In genomic region chr17:34623856-34624766, GRCh38 we compare ENCODE assay signal across 26 cellular contexts. TPM values are rescaled to one million over a fixed set of nuclear protein-coding genes. Genes with fewer than 3 reads are reported as not detected.
DNase-seq lines count a peak whose midpoint lies in the region; TF ChIP-seq lines count a peak whose summit lies in the region.
"Had no signal": no experiment of that assay in that cellular context is flagged by ENCODE, and none has a peak within 500 bp of the region (broad histone marks: within the 10 kb centered on the region; RNA-seq: fewer than 3 reads in every experiment).

No MANE protein-coding gene starts in this region.

- CTCF ChIA-PET in activated CD4-positive, alpha-beta memory T cell treated with anti-CD3 and anti-CD28 coated beads, Interleukin-2, amount 10 ng/mL, durations not matched to agents 7 days and 5 days (lab: Charles Lee) = no interaction called here

- H3K27me3 Mint-ChIP-seq in nephron (ENCODE audit: low read depth) = peaks cover 42% of the 10 kb centered on the region
- H3K27me3 Mint-ChIP-seq in activated CD4-positive, alpha-beta memory T cell treated with anti-CD3 and anti-CD28 coated beads, Interleukin-2, amount 10 ng/mL, durations not matched to agents 7 days and 5 days = peaks cover 46% of the 10 kb centered on the region

- H3K27ac Mint-ChIP-seq in nephron = peak overlapping the region; percentile 12 to 16 (median 16)
- H3K27ac Mint-ChIP-seq in activated CD4-positive, alpha-beta memory T cell treated with anti-CD3 and anti-CD28 coated beads, Interleukin-2, amount 10 ng/mL, durations not matched to agents 7 days and 5 days = no peak overlapping the region
- H3K27ac Mint-ChIP-seq: activated CD4-positive, alpha-beta T cell treated with anti-CD3 and anti-CD28 coated beads for 36 hours; activated naive CD8-positive, alpha-beta T cell treated with anti-CD3 and anti-CD28 coated beads, Interleukin-2, amount 50 U/mL, for 24 hours; CD8-positive, alpha-beta T cell; T-cell had no signal

- POLR2A ChIA-PET in activated CD4-positive, alpha-beta memory T cell treated with anti-CD3 and anti-CD28 coated beads, Interleukin-2, amount 10 ng/mL, durations not matched to agents 7 days and 5 days (lab: Charles Lee) = no interaction called here

- peak; percentile 18 to 62 (median 18) for DNase-seq in NCI-H1417 (lab: John Stamatoyannopoulos, UW)
- DNase-seq in NCI-H1417 treated with DMSO at 0.1 percent for 48 hours (lab: John Stamatoyannopoulos, UW) = no peak
- DNase-seq in HT-29 (ENCODE audit: low spot score) = peak; percentile 29
- no peak for DNase-seq in amygdala (lab: John Stamatoyannopoulos, UW)
- no peak for DNase-seq in HCEC 1CT
- DNase-seq in activated CD4-positive, alpha-beta memory T cell treated with anti-CD3 and anti-CD28 coated beads, Interleukin-2, amount 10 ng/mL, durations not matched to agents 7 days and 5 days = no peak
- DNase-seq: activated CD4-positive, alpha-beta T cell treated with anti-CD3 and anti-CD28 coated beads for 36 hours; activated CD8-positive, alpha-beta memory T cell treated with anti-CD3 and anti-CD28 coated beads for 24 hours; activated gamma-delta T cell treated with Interleukin-2 at 50 U/mL for 16 hours; activated naive CD8-positive, alpha-beta T cell treated with anti-CD3 and anti-CD28 coated beads, Interleukin-2, amount 50 U/mL, for 24 hours; activated T-cell treated with anti-CD3 and anti-CD28 coated beads, Interleukin-2, amount 50 U/mL, for 1 hour; body of pancreas; CD8-positive, alpha-beta T cell; DND-41; effector CD4-positive, alpha-beta T cell; GOT3; head of caudate nucleus; left colon; NCI-H2227 treated with DMSO at 0.1 percent for 48 hours; SHP77 treated with DMSO at 0.1 percent for 48 hours; T-cell; upper lobe of right lung had no signal

- no peak for TF ChIP-seq CTCF in VCaP (conservative IDR thresholded peaks at IDR 0.05)
- no peak for TF ChIP-seq CTCF in nephron (IDR thresholded peaks at IDR 0.05; ENCODE audit: unreplicated experiment in 3 of 3)

- peaks cover 37% of the 10 kb centered on the region for H3K4me1 Mint-ChIP-seq in nephron
- no peaks in the 10 kb centered on the region for H3K4me1 Mint-ChIP-seq in activated CD4-positive, alpha-beta memory T cell treated with anti-CD3 and anti-CD28 coated beads, Interleukin-2, amount 10 ng/mL, durations not matched to agents 7 days and 5 days
- H3K4me1 Mint-ChIP-seq: activated CD4-positive, alpha-beta T cell treated with anti-CD3 and anti-CD28 coated beads for 36 hours had no signal

- no peaks in the 10 kb centered on the region for H3K9me3 Mint-ChIP-seq in nephron
- H3K9me3 Mint-ChIP-seq in activated CD4-positive, alpha-beta memory T cell treated with anti-CD3 and anti-CD28 coated beads, Interleukin-2, amount 10 ng/mL, durations not matched to agents 7 days and 5 days = no peaks in the 10 kb centered on the region
- H3K9me3 Mint-ChIP-seq: activated naive CD8-positive, alpha-beta T cell treated with anti-CD3 and anti-CD28 coated beads, Interleukin-2, amount 50 U/mL, for 24 hours; CD8-positive, alpha-beta T cell; T-cell had no signal

- H3K4me3 Mint-ChIP-seq in nephron = peak overlapping the region in 1 of 3 experiments; percentile 3
- no peak overlapping the region for H3K4me3 Mint-ChIP-seq in activated CD4-positive, alpha-beta memory T cell treated with anti-CD3 and anti-CD28 coated beads, Interleukin-2, amount 10 ng/mL, durations not matched to agents 7 days and 5 days
- H3K4me3 Mint-ChIP-seq: activated CD4-positive, alpha-beta T cell treated with anti-CD3 and anti-CD28 coated beads for 36 hours; activated naive CD8-positive, alpha-beta T cell treated with anti-CD3 and anti-CD28 coated beads, Interleukin-2, amount 50 U/mL, for 24 hours; CD8-positive, alpha-beta T cell had no signal

- H3K27ac ChIP-seq in VCaP = peak overlapping the region; percentile 17
- H3K27ac ChIP-seq: body of pancreas, upper lobe of right lung had no signal

- H3K36me3 Mint-ChIP-seq in nephron (ENCODE audit: low read depth) = no peaks in the 10 kb centered on the region
- H3K36me3 Mint-ChIP-seq in activated CD4-positive, alpha-beta memory T cell treated with anti-CD3 and anti-CD28 coated beads, Interleukin-2, amount 10 ng/mL, durations not matched to agents 7 days and 5 days (ENCODE audit: low read depth) = no peaks in the 10 kb centered on the region
- H3K36me3 Mint-ChIP-seq: CD8-positive, alpha-beta T cell; T-cell had no signal

RNA-seq across cellular contexts. Expression of gene TMEM132E, which starts 44.7 kb away (rescaled TPM):
- not detected in 2 replicates for total RNA-seq in HT-29 (2014; rRNA removed; shearing (Covaris generic))
- total RNA-seq in activated CD4-positive, alpha-beta memory T cell treated with anti-CD3 and anti-CD28 coated beads, Interleukin-2, amount 10 ng/mL, durations not matched to agents 7 days and 5 days = not detected
- total RNA-seq: A172; activated CD4-positive, alpha-beta T cell treated with anti-CD3 and anti-CD28 coated beads for 36 hours; body of pancreas; CD8-positive, alpha-beta T cell; epithelial cell of proximal tubule; left colon had no signal

Comparison
In these comparisons a context has a peak if more than half of its experiments do, and no peak if none do; other contexts are left out.
1. DNase-seq: peak in NCI-H1417 (3 of 3) and HT-29 (single experiment); none in NCI-H1417 treated with DMSO at 0.1 percent for 48 hours (single experiment), amygdala (0 of 56), HCEC 1CT (single experiment) and activated CD4-positive, alpha-beta memory T cell treated with anti-CD3 and anti-CD28 coated beads, Interleukin-2, amount 10 ng/mL, durations not matched to agents 7 days and 5 days (single experiment).